In genomic region chrX:118345045-118345400, GRCh38 we compare ENCODE assay signal across 1 cellular context.
TF ChIP-seq lines count a peak whose summit lies in the region.

No MANE protein-coding gene starts in this region.

TF ChIP-seq in K562, 482 proteins besides CTCF, POLR2A, EP300 and RAD21 (continued from another document):
- peak; percentile 68; the same call in 1 of the 2 replicates for TF ChIP-seq ZNF592 (IDR thresholded peaks at IDR 0.05)
